1 cellular context compared by ENCODE assay signal in the genomic region with DNA sequence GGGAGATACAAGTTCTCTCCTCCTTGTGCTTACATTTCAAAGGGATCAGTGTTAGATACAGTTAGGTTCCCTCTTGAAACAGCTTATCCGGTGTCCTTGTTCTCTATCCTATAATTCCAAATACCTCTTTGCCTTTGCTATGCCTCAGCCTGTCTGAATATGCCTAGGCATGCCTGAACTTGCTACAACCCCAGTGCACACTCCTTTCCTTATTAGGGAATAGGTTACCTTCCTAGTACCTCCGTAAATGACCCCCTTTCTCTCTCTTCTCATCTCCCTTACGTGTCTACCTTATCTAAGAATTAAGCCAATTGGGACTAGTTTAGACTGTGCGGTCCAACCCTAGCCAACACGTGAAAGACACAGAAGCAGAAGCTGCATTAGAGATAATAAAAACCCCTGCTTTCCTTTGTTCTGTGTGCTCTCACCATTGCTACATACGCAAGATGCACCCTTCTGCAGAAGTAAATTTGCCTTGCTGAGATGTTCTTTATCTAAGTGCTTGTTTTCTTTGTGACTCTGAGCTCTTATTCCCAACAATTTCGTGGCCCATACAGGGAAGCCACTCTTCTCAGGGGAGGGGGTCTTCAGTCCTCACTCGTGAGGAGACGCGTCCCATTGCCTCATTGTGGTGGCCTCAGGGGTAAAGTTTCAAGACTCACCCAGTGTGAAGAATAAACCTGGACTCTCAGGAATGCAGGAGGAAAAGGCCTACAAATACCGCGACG.
TF ChIP-seq lines count a peak whose summit lies in the region.

No MANE protein-coding gene starts in this region.

TF ChIP-seq in H1, 55 proteins besides CTCF, POLR2A, EP300 and RAD21:
- TF ChIP-seq TEAD4 (IDR thresholded peaks at IDR 0.05; ENCODE audit: low read depth, low read length): peak; percentile 83
- TF ChIP-seq NANOG (IDR thresholded peaks at IDR 0.05; ENCODE audit: insufficient read depth, low read depth, low read length, poor library complexity, severe bottlenecking): no peak
- no peak for TF ChIP-seq HDAC6 (IDR thresholded peaks at IDR 0.05; ENCODE audit: low read depth, low read length)
- TF ChIP-seq HDAC2 (IDR thresholded peaks at IDR 0.05; ENCODE audit: borderline replicate concordance in 1 of 2, low read depth in 2 of 2, low read length in 2 of 2): no peak
- peak; percentile 58; the same call in 1 of the 2 replicates for TF ChIP-seq SRF (IDR thresholded peaks at IDR 0.05; ENCODE audit: low read depth, low read length)
- no peak for TF ChIP-seq POU5F1 (IDR thresholded peaks at IDR 0.05; ENCODE audit: low read depth, low read length)
- no peak for TF ChIP-seq TAF1 (IDR thresholded peaks at IDR 0.05; ENCODE audit: low read depth, low read length)
